ENCODE assay signal across 17 cellular contexts in genomic region chr12:131994589-131994988, GRCh38. TPM values are rescaled to one million over a fixed set of nuclear protein-coding genes. Genes with fewer than 3 reads are reported as not detected.
DNase-seq lines count a peak whose midpoint lies in the region; ATAC-seq and TF ChIP-seq lines count a peak whose summit lies in the region.
"Had no signal": no experiment of that assay in that cellular context is flagged by ENCODE, and none has a peak within 500 bp of the region (broad histone marks: within the 10 kb centered on the region; RNA-seq: fewer than 3 reads in every experiment).

No MANE protein-coding gene starts in this region.

- peaks cover 43 to 86% (median 64%) of the 10 kb centered on the region in 3 donors for H3K36me3 ChIP-seq in tibial artery

- ATAC-seq in GM18861 (IDR thresholded peaks at IDR 0.05; ENCODE audit: unreplicated experiment) (peak; percentile 83), GM19463 (IDR thresholded peaks at IDR 0.05; ENCODE audit: unreplicated experiment) (peak; percentile 88), HG02840 (IDR thresholded peaks at IDR 0.05; ENCODE audit: low FRiP score, unreplicated experiment) (peak; percentile 71), HG03558 (IDR thresholded peaks at IDR 0.05; ENCODE audit: extremely low read depth, unreplicated experiment) (peak; percentile 57)
- ATAC-seq in activated CD8-positive, alpha-beta T cell treated with anti-CD3 and anti-CD28 coated beads for 36 hours, result no peak
- ATAC-seq: HCT116 had no signal

- no peak for DNase-seq in activated effector memory CD4-positive, alpha-beta T cell treated with Interleukin-2 at 50 U/mL for 16 hours
- DNase-seq in activated CD8-positive, alpha-beta T cell treated with anti-CD3 and anti-CD28 coated beads for 36 hours, result no peak
- DNase-seq in tibial artery (no peak), germinal center (ENCODE audit: low spot score) (no peak)
- DNase-seq: activated B cell treated with CpG ODN at 0.5 μM for 24 hours, dermis blood vessel endothelial cell, mesenchymal stem cell, MV-4-11, NCI-H2227 treated with DMSO at 0.1 percent for 48 hours, nucleus accumbens, spleen had no signal

- H3K27ac ChIP-seq in tibial artery, result no peak overlapping the region
- H3K27ac ChIP-seq: C4-2B, spleen had no signal

- no peaks in the 10 kb centered on the region for H3K9me3 Mint-ChIP-seq in activated CD8-positive, alpha-beta T cell treated with anti-CD3 and anti-CD28 coated beads for 36 hours
- H3K9me3 Mint-ChIP-seq: activated B cell treated with CpG ODN at 0.5 μM for 24 hours had no signal

- CTCF ChIA-PET in activated CD8-positive, alpha-beta T cell treated with anti-CD3 and anti-CD28 coated beads for 36 hours (lab: Charles Lee), result no interaction called here

- H3K4me3 Mint-ChIP-seq in activated CD8-positive, alpha-beta T cell treated with anti-CD3 and anti-CD28 coated beads for 36 hours, result no peak overlapping the region
- H3K4me3 Mint-ChIP-seq: activated B cell treated with CpG ODN at 0.5 μM for 24 hours had no signal

- TF ChIP-seq CTCF in activated CD8-positive, alpha-beta T cell treated with anti-CD3 and anti-CD28 coated beads for 36 hours (IDR thresholded peaks at IDR 0.05), result no peak
- TF ChIP-seq CTCF in tibial artery (IDR thresholded peaks at IDR 0.05), result no peak

- H3K27me3 Mint-ChIP-seq in activated CD8-positive, alpha-beta T cell treated with anti-CD3 and anti-CD28 coated beads for 36 hours, result no peaks in the 10 kb centered on the region
- H3K27me3 Mint-ChIP-seq: activated B cell treated with CpG ODN at 0.5 μM for 24 hours had no signal

- intact Hi-C loops in activated CD8-positive, alpha-beta T cell treated with anti-CD3 and anti-CD28 coated beads for 36 hours (cut with micrococcal nuclease), result no loop called here
- intact Hi-C loops in tibial artery (cut with DNase I; ENCODE audit: low total_unique reads), result no loop called here

- no peak overlapping the region for H3K27ac Mint-ChIP-seq in activated CD8-positive, alpha-beta T cell treated with anti-CD3 and anti-CD28 coated beads for 36 hours
- H3K27ac Mint-ChIP-seq: activated B cell treated with CpG ODN at 0.5 μM for 24 hours had no signal

- peaks cover 32% of the 10 kb centered on the region for H3K36me3 Mint-ChIP-seq in activated CD8-positive, alpha-beta T cell treated with anti-CD3 and anti-CD28 coated beads for 36 hours (ENCODE audit: low read depth)

- H3K4me3 ChIP-seq in tibial artery, result no peak overlapping the region
- H3K4me3 ChIP-seq: spleen had no signal

- no peaks in the 10 kb centered on the region for H3K4me1 Mint-ChIP-seq in activated CD8-positive, alpha-beta T cell treated with anti-CD3 and anti-CD28 coated beads for 36 hours (ENCODE audit: low read depth)
- H3K4me1 Mint-ChIP-seq: activated B cell treated with CpG ODN at 0.5 μM for 24 hours had no signal

- H3K27me3 ChIP-seq in tibial artery, result no peaks in the 10 kb centered on the region
- H3K27me3 ChIP-seq: spleen had no signal

- no peaks in the 10 kb centered on the region for H3K4me1 ChIP-seq in tibial artery
- H3K4me1 ChIP-seq: spleen had no signal

- POLR2A ChIA-PET in activated CD8-positive, alpha-beta T cell treated with anti-CD3 and anti-CD28 coated beads for 36 hours (lab: Charles Lee), result no interaction called here

- no peaks in the 10 kb centered on the region for H3K9me3 ChIP-seq in tibial artery
- H3K9me3 ChIP-seq: spleen had no signal

RNA-seq across cellular contexts. Expression of gene EP400, which starts 44.8 kb away (rescaled TPM):
- total RNA-seq in activated CD8-positive, alpha-beta T cell treated with anti-CD3 and anti-CD28 coated beads for 36 hours, result 10 to 100 TPM; 45.6 to 46.1 TPM
